Comparison of ENCODE assay signal across 8 cellular contexts in genomic region chr12:25648460-25648859, GRCh38.
DNase-seq lines count a peak whose midpoint lies in the region; ATAC-seq and TF ChIP-seq lines count a peak whose summit lies in the region.

No MANE protein-coding gene starts in this region.

- DNase-seq in Caco-2, result peak; percentile 39 to 51
- peak; percentile 91 for DNase-seq in NCI-H82 (lab: John Stamatoyannopoulos, UW)
- DNase-seq in esophagus muscularis mucosa (ENCODE audit: extremely low spot score), result no peak
- peak; percentile 16 for DNase-seq in nephron progenitor cell
- no peak for DNase-seq in CD14-positive monocyte (ENCODE audit: low spot score)
- DNase-seq in SHP77 (lab: John Stamatoyannopoulos, UW), result no peak
- no peak for DNase-seq in effector CD8-positive, alpha-beta T cell (lab: John Stamatoyannopoulos, UW)

- H3K27me3 Mint-ChIP-seq in Caco-2 (ENCODE audit: insufficient read depth, unreplicated experiment) (no peaks in the 10 kb centered on the region), nephron progenitor cell (ENCODE audit: low read depth, poor library complexity) (peaks cover 10% of the 10 kb centered on the region), CD14-positive monocyte (ENCODE audit: low read depth in 3 of 3) (peaks cover 0 to 4% (median 1%) of the 10 kb centered on the region in 3 donors)

- H3K36me3 ChIP-seq in Caco-2 (ENCODE audit: control insufficient read depth, insufficient read depth, low read length), result no peaks in the 10 kb centered on the region
- H3K36me3 ChIP-seq in esophagus muscularis mucosa, result no peaks in the 10 kb centered on the region

- H3K27ac Mint-ChIP-seq in Caco-2 (ENCODE audit: unreplicated experiment), result no peak overlapping the region
- no peak overlapping the region for H3K27ac Mint-ChIP-seq in nephron progenitor cell
- H3K27ac Mint-ChIP-seq in CD14-positive monocyte, result no peak overlapping the region

- CTCF ChIA-PET in Caco-2 (lab: Charles Lee), result interaction anchor here (1.1 kb wide), 1 partner anchor 352 kb away, joined by 3 read pairs; no protein-coding TSS in a partner anchor

- TF ChIP-seq EP300 in esophagus muscularis mucosa (IDR thresholded peaks at IDR 0.05), result no peak

- ATAC-seq in HG02759 (IDR thresholded peaks at IDR 0.05; ENCODE audit: unreplicated experiment), result no peak

- no peaks in the 10 kb centered on the region for H3K4me1 Mint-ChIP-seq in Caco-2 (ENCODE audit: low read depth, unreplicated experiment)
- H3K4me1 Mint-ChIP-seq in nephron progenitor cell, result peaks cover 5% of the 10 kb centered on the region
- H3K4me1 Mint-ChIP-seq in CD14-positive monocyte, result no peaks in the 10 kb centered on the region

- peak overlapping the region; percentile 34 to 74 (median 63) for H3K27ac ChIP-seq in esophagus muscularis mucosa (replicated peaks in 1 of 4)

- H3K4me3 ChIP-seq in Caco-2 (ENCODE audit: low read depth, low read length) (0 out of 2 replicates have a peak overlapping the region, but pooled peaks have one; percentile 7), esophagus muscularis mucosa (peak overlapping the region; percentile 11 to 22 (median 20))

- H3K27me3 ChIP-seq in Caco-2 (replicated peaks; ENCODE audit: control insufficient read depth, insufficient read depth, low read length), result no peaks in the 10 kb centered on the region
- no peaks in the 10 kb centered on the region for H3K27me3 ChIP-seq in esophagus muscularis mucosa

- H3K36me3 Mint-ChIP-seq in Caco-2 (ENCODE audit: insufficient read depth, unreplicated experiment) (no peaks in the 10 kb centered on the region), nephron progenitor cell (ENCODE audit: low read depth) (no peaks in the 10 kb centered on the region), CD14-positive monocyte (no peaks in the 10 kb centered on the region)

- TF ChIP-seq CTCF in Caco-2 (IDR thresholded peaks at IDR 0.05; ENCODE audit: insufficient read depth in 1 of 2, low read depth in 1 of 2, low read length in 1 of 2, severe bottlenecking in 1 of 2, unreplicated experiment in 1 of 2), result no peak
- no peak for TF ChIP-seq CTCF in esophagus muscularis mucosa (IDR thresholded peaks at IDR 0.05)
- TF ChIP-seq CTCF in nephron progenitor cell (IDR thresholded peaks at IDR 0.05), result no peak
- TF ChIP-seq CTCF in CD14-positive monocyte (IDR thresholded peaks at IDR 0.05), result no peak

- H3K9me3 Mint-ChIP-seq in Caco-2 (ENCODE audit: unreplicated experiment), result no peaks in the 10 kb centered on the region
- H3K9me3 Mint-ChIP-seq in nephron progenitor cell, result no peaks in the 10 kb centered on the region
- no peaks in the 10 kb centered on the region for H3K9me3 Mint-ChIP-seq in CD14-positive monocyte

- no TSS peak for BruUV-seq in Caco-2 (replicated peaks; lab: Mats Ljungman, UMichigan)

- POLR2A ChIA-PET in Caco-2 (lab: Charles Lee), result no interaction called here

- H3K4me3 Mint-ChIP-seq in Caco-2 (ENCODE audit: unreplicated experiment) (peak overlapping the region; percentile 49), nephron progenitor cell (no peak overlapping the region), CD14-positive monocyte (no peak overlapping the region)

- H3K9me3 ChIP-seq in Caco-2, result no peaks in the 10 kb centered on the region
- no peaks in the 10 kb centered on the region for H3K9me3 ChIP-seq in esophagus muscularis mucosa

- intact Hi-C loops in Caco-2 (cut with micrococcal nuclease; ENCODE audit: unreplicated experiment), result no loop called here
- intact Hi-C loops in esophagus muscularis mucosa (cut with DNase I), result no loop called here
- intact Hi-C loops in CD14-positive monocyte (cut with micrococcal nuclease), result no loop called here

- no peaks in the 10 kb centered on the region for H3K4me1 ChIP-seq in Caco-2
- peaks cover 6 to 19% (median 13%) of the 10 kb centered on the region in 4 donors for H3K4me1 ChIP-seq in esophagus muscularis mucosa

- no peak for TF ChIP-seq POLR2A in esophagus muscularis mucosa (IDR thresholded peaks at IDR 0.05; ENCODE audit: low read depth)

- 15% methylated on average over 4 of the region's 6 CpGs for WGBS in esophagus muscularis mucosa

Comparison
In these comparisons a context has a peak if more than half of its experiments do, and no peak if none do; other contexts are left out.
1. DNase-seq: peak in Caco-2 (2 of 2), NCI-H82 (single experiment) and nephron progenitor cell (single experiment); none in esophagus muscularis mucosa (single experiment), CD14-positive monocyte (single experiment), SHP77 (0 of 2) and effector CD8-positive, alpha-beta T cell (single experiment).